In the genomic region with DNA sequence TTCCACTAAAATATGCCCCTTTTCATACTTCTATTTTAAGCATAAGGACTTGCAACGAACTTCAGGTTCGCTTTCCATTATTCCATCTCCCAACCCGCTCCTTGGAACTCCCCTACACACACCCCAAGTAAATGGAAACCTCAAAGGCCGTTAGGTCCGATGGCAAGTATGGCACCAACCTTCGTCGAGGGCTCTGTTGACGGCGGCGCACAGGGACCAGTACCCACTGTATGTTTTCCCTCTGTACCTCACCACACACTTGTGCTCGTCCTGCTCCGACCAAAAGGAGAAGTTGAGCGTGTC, we compare ENCODE assay signal across 8 cellular contexts. TPM values are rescaled to one million over a fixed set of nuclear protein-coding genes. Genes with fewer than 3 reads are reported as not detected.
DNase-seq lines count a peak whose midpoint lies in the region; ATAC-seq and TF ChIP-seq lines count a peak whose summit lies in the region.

No MANE protein-coding gene starts in this region.

- H3K27ac Mint-ChIP-seq in CD14-positive monocyte (peak overlapping the region; percentile 87 to 99 (median 96)), WTC11 (no peak overlapping the region)

- H3K9me3 Mint-ChIP-seq in CD14-positive monocyte (no peaks in the 10 kb centered on the region), WTC11 (no peaks in the 10 kb centered on the region)

- peaks cover 0 to 2% (median 1%) of the 10 kb centered on the region in 3 donors for H3K27me3 Mint-ChIP-seq in CD14-positive monocyte (ENCODE audit: low read depth in 3 of 3)
- peaks cover 25% of the 10 kb centered on the region for H3K27me3 Mint-ChIP-seq in WTC11 (ENCODE audit: low read depth)

- WGBS in spleen, 5 donors = 13 to 20% (median 17%) methylated on average over 13 of the region's 13 CpGs

- H3K4me3 ChIP-seq in right atrium auricular region = peak overlapping the region; percentile 56 to 73
- peak overlapping the region; percentile 50 to 82 (median 66) for H3K4me3 ChIP-seq in spleen

- peak overlapping the region; percentile 81 to 85 for H3K27ac ChIP-seq in right atrium auricular region
- H3K27ac ChIP-seq in spleen = peak overlapping the region; percentile 84 to 95 (median 89)

- TF ChIP-seq POLR2A in spleen (IDR thresholded peaks at IDR 0.05) = no peak

- H3K4me1 Mint-ChIP-seq in CD14-positive monocyte = peaks cover 20% of the 10 kb centered on the region
- H3K4me1 Mint-ChIP-seq in WTC11 = peaks cover 14% of the 10 kb centered on the region

- H3K36me3 Mint-ChIP-seq in CD14-positive monocyte = peaks cover 3 to 31% of the 10 kb centered on the region in 2 donors
- H3K36me3 Mint-ChIP-seq in WTC11 = 0 out of 2 replicates have a peak, but pooled peaks cover 2% of the 10 kb centered on the region

- DNase-seq in CD14-positive monocyte (ENCODE audit: low spot score) = peak; percentile 72
- no peak for DNase-seq in WTC11 (ENCODE audit: low spot score)
- no peak for DNase-seq in right atrium auricular region (ENCODE audit: low spot score)
- no peak for DNase-seq in spleen
- DNase-seq in foreskin melanocyte = no peak
- DNase-seq in OCI-M1 (lab: John Stamatoyannopoulos, UW) = no peak
- DNase-seq in NCI-H128 (lab: John Stamatoyannopoulos, UW; ENCODE audit: unreplicated experiment) = no peak

- peak overlapping the region; percentile 98 for H3K4me3 Mint-ChIP-seq in CD14-positive monocyte
- peak overlapping the region; percentile 79 for H3K4me3 Mint-ChIP-seq in WTC11

- CTCF ChIA-PET in WTC11 (lab: Charles Lee) = interaction anchor here (1.0 kb wide), 1 partner anchor 305 kb away, joined by 3 read pairs; no protein-coding TSS in a partner anchor

- H3K4me1 ChIP-seq in right atrium auricular region = peaks cover 5 to 14% of the 10 kb centered on the region in 2 donors
- H3K4me1 ChIP-seq in spleen = peaks cover 5 to 30% (median 16%) of the 10 kb centered on the region in 6 donors

- H3K9me3 ChIP-seq in right atrium auricular region (no peaks in the 10 kb centered on the region), spleen (no peaks in the 10 kb centered on the region)

- H3K27me3 ChIP-seq in right atrium auricular region (no peaks in the 10 kb centered on the region), spleen (replicated peaks in 1 of 7) (no peaks in the 10 kb centered on the region)

- POLR2A ChIA-PET in WTC11 (lab: Charles Lee) = interaction anchor here (0.7 to 1.6 kb wide), 2 partner anchors 9 to 35 kb away, joined by 3 to 4 read pairs; partner anchors contain the start of gene KIF27

- intact Hi-C loops in CD14-positive monocyte (cut with micrococcal nuclease) (no loop called here), spleen (cut with DNase I; ENCODE audit: low total_unique reads) (no loop called here)

- ATAC-seq in HG02943 (IDR thresholded peaks at IDR 0.05; ENCODE audit: low read depth, unreplicated experiment) = peak; percentile 42
- no peak for ATAC-seq in WTC11

- TF ChIP-seq CTCF in CD14-positive monocyte (IDR thresholded peaks at IDR 0.05) = no peak
- TF ChIP-seq CTCF in WTC11 (IDR thresholded peaks at IDR 0.05) = no peak
- TF ChIP-seq CTCF in right atrium auricular region (IDR thresholded peaks at IDR 0.05) = no peak
- no peak for TF ChIP-seq CTCF in spleen (IDR thresholded peaks at IDR 0.05 in 8 of 11, conservative IDR thresholded peaks at IDR 0.05 in 3 of 11)

- H3K36me3 ChIP-seq in right atrium auricular region = peaks cover 16% of the 10 kb centered on the region
- H3K36me3 ChIP-seq in spleen = peaks cover 0 to 38% (median 4%) of the 10 kb centered on the region in 6 donors

TF ChIP-seq in WTC11, 78 proteins besides CTCF, POLR2A, EP300 and RAD21:
- no peak for TF ChIP-seq FOXK1 (CRISPR knock-in tag; IDR thresholded peaks at IDR 0.05)
- TF ChIP-seq ZNF425 (CRISPR knock-in tag; conservative IDR thresholded peaks at IDR 0.05) = no peak
- no peak for TF ChIP-seq CBFB (CRISPR knock-in tag; IDR thresholded peaks at IDR 0.05; ENCODE audit: low read depth)
- TF ChIP-seq E2F5 (CRISPR knock-in tag; IDR thresholded peaks at IDR 0.05) = no peak
- no peak for TF ChIP-seq OVOL2 (CRISPR knock-in tag; IDR thresholded peaks at IDR 0.05; ENCODE audit: borderline replicate concordance)
- TF ChIP-seq CREM (CRISPR knock-in tag; IDR thresholded peaks at IDR 0.05) = no peak
- TF ChIP-seq FOXJ3 (CRISPR knock-in tag; IDR thresholded peaks at IDR 0.05; ENCODE audit: borderline replicate concordance) = no peak

RNA-seq across cellular contexts. Expression of gene HNRNPK, which starts 24.1 kb away (rescaled TPM):
- polyA plus RNA-seq in CD14-positive monocyte = 100 to 1,000 TPM; 645 to 743 TPM
- 634 to 723 TPM (median 640 TPM) in 3 replicates for total RNA-seq in WTC11 (2021)
- 100 to 1,000 TPM; 273 to 345 TPM for total RNA-seq in right atrium auricular region
- 100 to 1,000 TPM; 464 to 543 (median 486) TPM for total RNA-seq in spleen
- 100 to 1,000 TPM; 245 to 313 (median 308) TPM for polyA plus RNA-seq in spleen

RNA-seq across cellular contexts. Expression of gene RMI1, which starts 24.7 kb away (rescaled TPM):
- polyA plus RNA-seq in CD14-positive monocyte (10 to 100 TPM in 1 of 2 donors, 1 to 10 TPM in 1; 5.3 to 11.5 TPM), spleen (1 to 10 TPM; 4.2 to 6.9 (median 5.1) TPM)
- total RNA-seq in WTC11 (2021) (23.9 to 26.7 TPM (median 25.8 TPM) in 3 replicates), right atrium auricular region (1 to 10 TPM; 2.1 to 3.1 TPM), spleen (10 to 100 TPM; 10.8 to 19.5 (median 14.5) TPM)

RNA-seq across cellular contexts. Expression of gene KIF27, which starts 34.7 kb away (rescaled TPM):
- 1 to 10 TPM in 1 of 2 donors, under 1 TPM in 1; 0.58 to 1.3 TPM for polyA plus RNA-seq in CD14-positive monocyte
- 3.9 to 5.7 TPM (median 5.4 TPM) in 3 replicates for total RNA-seq in WTC11 (2021)
- 1 to 10 TPM; 4.3 to 4.6 TPM for total RNA-seq in right atrium auricular region
- total RNA-seq in spleen = 10 to 100 TPM in 1 of 7 donors, 1 to 10 TPM in 6; 5.1 to 11.3 (median 7.7) TPM
- polyA plus RNA-seq in spleen = 1 to 10 TPM in 1 of 3 donors, under 1 TPM in 2; 0.83 to 1.2 (median 0.83) TPM
